Comparison of ENCODE assay signal across 14 cellular contexts in genomic region chr4:169202143-169202699, GRCh38.
DNase-seq lines count a peak whose midpoint lies in the region; ATAC-seq and TF ChIP-seq lines count a peak whose summit lies in the region.
"Had no signal": no experiment of that assay in that cellular context is flagged by ENCODE, and none has a peak within 500 bp of the region (broad histone marks: within the 10 kb centered on the region; RNA-seq: fewer than 3 reads in every experiment).

No MANE protein-coding gene starts in this region.

- H3K27ac Mint-ChIP-seq in osteocyte (ENCODE audit: unreplicated experiment) = peak overlapping the region; percentile 95
- H3K27ac Mint-ChIP-seq: naive thymus-derived CD8-positive, alpha-beta T cell had no signal

- ATAC-seq in HG02678 (IDR thresholded peaks at IDR 0.05; ENCODE audit: unreplicated experiment) = peak; percentile 71
- ATAC-seq: naive thymus-derived CD8-positive, alpha-beta T cell had no signal

- peaks cover 6% of the 10 kb centered on the region for H3K36me3 Mint-ChIP-seq in osteocyte (ENCODE audit: unreplicated experiment)
- H3K36me3 Mint-ChIP-seq: naive thymus-derived CD8-positive, alpha-beta T cell had no signal

- DNase-seq in ACHN (peak; percentile 36), choroid plexus epithelial cell (ENCODE audit: low read depth) (peak; percentile 40), osteocyte (ENCODE audit: extremely low spot score, unreplicated experiment) (no peak), amygdala (lab: John Stamatoyannopoulos, UW) (no peak), anterior cingulate cortex (lab: John Stamatoyannopoulos, UW) (no peak)
- DNase-seq in stimulated activated naive CD4-positive, alpha-beta T cell treated with Interleukin-2 at 50 U/mL for 16 hours (lab: John Stamatoyannopoulos, UW) = no peak
- DNase-seq in stimulated activated CD4-positive, alpha-beta T cell treated with anti-CD3 and anti-CD28 coated beads, Interleukin-2, amount 100 ng/mL, for 24 hours = no peak
- DNase-seq: activated CD8-positive, alpha-beta memory T cell treated with anti-CD3 and anti-CD28 coated beads for 24 hours; C1 segment of cervical spinal cord; foreskin fibroblast; naive thymus-derived CD8-positive, alpha-beta T cell; NCI-H187; SHP77 had no signal

- TF ChIP-seq CTCF in choroid plexus epithelial cell (conservative IDR thresholded peaks at IDR 0.05; ENCODE audit: low read depth, low read length) = peak; percentile 13
- peak; percentile 31 for TF ChIP-seq CTCF in osteocyte (IDR thresholded peaks at IDR 0.05)

- in situ Hi-C loops in ACHN (cut with HindIII; ENCODE audit: low pct_ligation_motif_present, low pct_unique_long_range_greater_than_20kb, low sequenced_read_pairs) = no loop called here

- H3K4me3 Mint-ChIP-seq in osteocyte (ENCODE audit: unreplicated experiment) = peak overlapping the region; percentile 44
- H3K4me3 Mint-ChIP-seq: naive thymus-derived CD8-positive, alpha-beta T cell had no signal

- peaks cover 72% of the 10 kb centered on the region for H3K4me1 Mint-ChIP-seq in osteocyte (ENCODE audit: unreplicated experiment)

- no peaks in the 10 kb centered on the region for H3K9me3 Mint-ChIP-seq in osteocyte (ENCODE audit: unreplicated experiment)
- H3K9me3 Mint-ChIP-seq: naive thymus-derived CD8-positive, alpha-beta T cell had no signal

- H3K4me3 ChIP-seq in choroid plexus epithelial cell (ENCODE audit: low read depth, low read length) = no peak overlapping the region

- no peaks in the 10 kb centered on the region for H3K27me3 Mint-ChIP-seq in osteocyte (ENCODE audit: unreplicated experiment)

Comparison
In these comparisons a context has a peak if more than half of its experiments do, and no peak if none do; other contexts are left out.
1. DNase-seq: peak in ACHN (single experiment) and choroid plexus epithelial cell (single experiment); none in osteocyte (single experiment), amygdala (0 of 56), stimulated activated naive CD4-positive, alpha-beta T cell treated with Interleukin-2 at 50 U/mL for 16 hours (single experiment), stimulated activated CD4-positive, alpha-beta T cell treated with anti-CD3 and anti-CD28 coated beads, Interleukin-2, amount 100 ng/mL, for 24 hours (0 of 2) and anterior cingulate cortex (0 of 58).